In the genomic region with DNA sequence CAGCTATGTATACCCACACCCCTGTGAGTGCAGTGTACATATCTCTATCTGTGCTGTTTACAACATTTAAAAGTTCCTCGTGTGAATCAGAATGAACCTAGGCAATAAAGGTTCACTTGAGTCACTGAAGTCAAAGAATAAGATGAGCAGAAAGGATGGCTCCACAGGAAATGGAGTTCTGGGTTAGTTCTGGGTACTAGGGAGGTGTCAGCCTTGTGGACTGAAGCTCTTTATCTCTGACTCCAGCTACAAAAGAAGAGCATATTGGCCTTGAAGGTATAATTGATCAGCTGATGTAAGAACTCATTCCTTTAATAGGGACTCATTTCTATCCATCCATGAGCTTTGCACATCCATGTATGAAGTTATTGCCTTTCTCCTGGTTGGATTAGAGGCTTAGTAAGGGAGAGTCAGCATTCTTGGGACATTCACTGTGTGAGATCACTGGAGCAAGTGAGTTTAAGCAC, we compare ENCODE assay signal across 1 cellular context.
TF ChIP-seq lines count a peak whose summit lies in the region.

No MANE protein-coding gene starts in this region.

TF ChIP-seq in K562, 482 proteins besides CTCF, POLR2A, EP300 and RAD21:
- TF ChIP-seq, protein P1, sequence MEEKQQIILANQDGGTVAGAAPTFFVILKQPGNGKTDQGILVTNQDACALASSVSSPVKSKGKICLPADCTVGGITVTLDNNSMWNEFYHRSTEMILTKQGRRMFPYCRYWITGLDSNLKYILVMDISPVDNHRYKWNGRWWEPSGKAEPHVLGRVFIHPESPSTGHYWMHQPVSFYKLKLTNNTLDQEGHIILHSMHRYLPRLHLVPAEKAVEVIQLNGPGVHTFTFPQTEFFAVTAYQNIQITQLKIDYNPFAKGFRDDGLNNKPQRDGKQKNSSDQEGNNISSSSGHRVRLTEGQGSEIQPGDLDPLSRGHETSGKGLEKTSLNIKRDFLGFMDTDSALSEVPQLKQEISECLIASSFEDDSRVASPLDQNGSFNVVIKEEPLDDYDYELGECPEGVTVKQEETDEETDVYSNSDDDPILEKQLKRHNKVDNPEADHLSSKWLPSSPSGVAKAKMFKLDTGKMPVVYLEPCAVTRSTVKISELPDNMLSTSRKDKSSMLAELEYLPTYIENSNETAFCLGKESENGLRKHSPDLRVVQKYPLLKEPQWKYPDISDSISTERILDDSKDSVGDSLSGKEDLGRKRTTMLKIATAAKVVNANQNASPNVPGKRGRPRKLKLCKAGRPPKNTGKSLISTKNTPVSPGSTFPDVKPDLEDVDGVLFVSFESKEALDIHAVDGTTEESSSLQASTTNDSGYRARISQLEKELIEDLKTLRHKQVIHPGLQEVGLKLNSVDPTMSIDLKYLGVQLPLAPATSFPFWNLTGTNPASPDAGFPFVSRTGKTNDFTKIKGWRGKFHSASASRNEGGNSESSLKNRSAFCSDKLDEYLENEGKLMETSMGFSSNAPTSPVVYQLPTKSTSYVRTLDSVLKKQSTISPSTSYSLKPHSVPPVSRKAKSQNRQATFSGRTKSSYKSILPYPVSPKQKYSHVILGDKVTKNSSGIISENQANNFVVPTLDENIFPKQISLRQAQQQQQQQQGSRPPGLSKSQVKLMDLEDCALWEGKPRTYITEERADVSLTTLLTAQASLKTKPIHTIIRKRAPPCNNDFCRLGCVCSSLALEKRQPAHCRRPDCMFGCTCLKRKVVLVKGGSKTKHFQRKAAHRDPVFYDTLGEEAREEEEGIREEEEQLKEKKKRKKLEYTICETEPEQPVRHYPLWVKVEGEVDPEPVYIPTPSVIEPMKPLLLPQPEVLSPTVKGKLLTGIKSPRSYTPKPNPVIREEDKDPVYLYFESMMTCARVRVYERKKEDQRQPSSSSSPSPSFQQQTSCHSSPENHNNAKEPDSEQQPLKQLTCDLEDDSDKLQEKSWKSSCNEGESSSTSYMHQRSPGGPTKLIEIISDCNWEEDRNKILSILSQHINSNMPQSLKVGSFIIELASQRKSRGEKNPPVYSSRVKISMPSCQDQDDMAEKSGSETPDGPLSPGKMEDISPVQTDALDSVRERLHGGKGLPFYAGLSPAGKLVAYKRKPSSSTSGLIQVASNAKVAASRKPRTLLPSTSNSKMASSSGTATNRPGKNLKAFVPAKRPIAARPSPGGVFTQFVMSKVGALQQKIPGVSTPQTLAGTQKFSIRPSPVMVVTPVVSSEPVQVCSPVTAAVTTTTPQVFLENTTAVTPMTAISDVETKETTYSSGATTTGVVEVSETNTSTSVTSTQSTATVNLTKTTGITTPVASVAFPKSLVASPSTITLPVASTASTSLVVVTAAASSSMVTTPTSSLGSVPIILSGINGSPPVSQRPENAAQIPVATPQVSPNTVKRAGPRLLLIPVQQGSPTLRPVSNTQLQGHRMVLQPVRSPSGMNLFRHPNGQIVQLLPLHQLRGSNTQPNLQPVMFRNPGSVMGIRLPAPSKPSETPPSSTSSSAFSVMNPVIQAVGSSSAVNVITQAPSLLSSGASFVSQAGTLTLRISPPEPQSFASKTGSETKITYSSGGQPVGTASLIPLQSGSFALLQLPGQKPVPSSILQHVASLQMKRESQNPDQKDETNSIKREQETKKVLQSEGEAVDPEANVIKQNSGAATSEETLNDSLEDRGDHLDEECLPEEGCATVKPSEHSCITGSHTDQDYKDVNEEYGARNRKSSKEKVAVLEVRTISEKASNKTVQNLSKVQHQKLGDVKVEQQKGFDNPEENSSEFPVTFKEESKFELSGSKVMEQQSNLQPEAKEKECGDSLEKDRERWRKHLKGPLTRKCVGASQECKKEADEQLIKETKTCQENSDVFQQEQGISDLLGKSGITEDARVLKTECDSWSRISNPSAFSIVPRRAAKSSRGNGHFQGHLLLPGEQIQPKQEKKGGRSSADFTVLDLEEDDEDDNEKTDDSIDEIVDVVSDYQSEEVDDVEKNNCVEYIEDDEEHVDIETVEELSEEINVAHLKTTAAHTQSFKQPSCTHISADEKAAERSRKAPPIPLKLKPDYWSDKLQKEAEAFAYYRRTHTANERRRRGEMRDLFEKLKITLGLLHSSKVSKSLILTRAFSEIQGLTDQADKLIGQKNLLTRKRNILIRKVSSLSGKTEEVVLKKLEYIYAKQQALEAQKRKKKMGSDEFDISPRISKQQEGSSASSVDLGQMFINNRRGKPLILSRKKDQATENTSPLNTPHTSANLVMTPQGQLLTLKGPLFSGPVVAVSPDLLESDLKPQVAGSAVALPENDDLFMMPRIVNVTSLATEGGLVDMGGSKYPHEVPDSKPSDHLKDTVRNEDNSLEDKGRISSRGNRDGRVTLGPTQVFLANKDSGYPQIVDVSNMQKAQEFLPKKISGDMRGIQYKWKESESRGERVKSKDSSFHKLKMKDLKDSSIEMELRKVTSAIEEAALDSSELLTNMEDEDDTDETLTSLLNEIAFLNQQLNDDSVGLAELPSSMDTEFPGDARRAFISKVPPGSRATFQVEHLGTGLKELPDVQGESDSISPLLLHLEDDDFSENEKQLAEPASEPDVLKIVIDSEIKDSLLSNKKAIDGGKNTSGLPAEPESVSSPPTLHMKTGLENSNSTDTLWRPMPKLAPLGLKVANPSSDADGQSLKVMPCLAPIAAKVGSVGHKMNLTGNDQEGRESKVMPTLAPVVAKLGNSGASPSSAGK (IDR thresholded peaks at IDR 0.05), result peak; percentile 47; the same call in 1 of the 2 replicates
- TF ChIP-seq PTBP1 (IDR thresholded peaks at IDR 0.05; ENCODE audit: low read depth, low read length), result no peak
- peak; percentile 40 for TF ChIP-seq ZNF316 (IDR thresholded peaks at IDR 0.05)
- TF ChIP-seq PYGO2 (tag; IDR thresholded peaks at IDR 0.05), result no peak
- peak; percentile 32; the same call in 1 of the 2 replicates for TF ChIP-seq TCF3 (CRISPR knock-in tag; IDR thresholded peaks at IDR 0.05)
- TF ChIP-seq L3MBTL2 (IDR thresholded peaks at IDR 0.05), result peak; percentile 62
- 0 out of 2 replicates have a peak, but pooled peaks have one; percentile 11 for TF ChIP-seq GTF2E2 (tag; IDR thresholded peaks at IDR 0.05)
- TF ChIP-seq, protein P2, sequence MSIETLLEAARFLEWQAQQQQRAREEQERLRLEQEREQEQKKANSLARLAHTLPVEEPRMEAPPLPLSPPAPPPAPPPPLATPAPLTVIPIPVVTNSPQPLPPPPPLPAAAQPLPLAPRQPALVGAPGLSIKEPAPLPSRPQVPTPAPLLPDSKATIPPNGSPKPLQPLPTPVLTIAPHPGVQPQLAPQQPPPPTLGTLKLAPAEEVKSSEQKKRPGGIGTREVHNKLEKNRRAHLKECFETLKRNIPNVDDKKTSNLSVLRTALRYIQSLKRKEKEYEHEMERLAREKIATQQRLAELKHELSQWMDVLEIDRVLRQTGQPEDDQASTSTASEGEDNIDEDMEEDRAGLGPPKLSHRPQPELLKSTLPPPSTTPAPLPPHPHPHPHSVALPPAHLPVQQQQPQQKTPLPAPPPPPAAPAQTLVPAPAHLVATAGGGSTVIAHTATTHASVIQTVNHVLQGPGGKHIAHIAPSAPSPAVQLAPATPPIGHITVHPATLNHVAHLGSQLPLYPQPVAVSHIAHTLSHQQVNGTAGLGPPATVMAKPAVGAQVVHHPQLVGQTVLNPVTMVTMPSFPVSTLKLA (conservative IDR thresholded peaks at IDR 0.05), result peak in 1 of 2 experiments; percentile 36; a peak in 2 of 4 replicates
- 0 out of 4 replicates have a peak, but pooled peaks of 1 of the 2 experiments have one; percentile 10 for TF ChIP-seq FOXA3 (CRISPR knock-in tag; conservative IDR thresholded peaks at IDR 0.05 in 1 of 2, IDR thresholded peaks at IDR 0.05 in 1 of 2)
- no peak for TF ChIP-seq PCBP1 (IDR thresholded peaks at IDR 0.05; ENCODE audit: low read depth, low read length, poor library complexity, severe bottlenecking)
- TF ChIP-seq, protein P3, sequence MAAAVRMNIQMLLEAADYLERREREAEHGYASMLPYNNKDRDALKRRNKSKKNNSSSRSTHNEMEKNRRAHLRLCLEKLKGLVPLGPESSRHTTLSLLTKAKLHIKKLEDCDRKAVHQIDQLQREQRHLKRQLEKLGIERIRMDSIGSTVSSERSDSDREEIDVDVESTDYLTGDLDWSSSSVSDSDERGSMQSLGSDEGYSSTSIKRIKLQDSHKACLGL (CRISPR knock-in tag; IDR thresholded peaks at IDR 0.05; ENCODE audit: borderline replicate concordance, poor library complexity, severe bottlenecking), result no peak
- no peak for TF ChIP-seq KDM2B (CRISPR knock-in tag; IDR thresholded peaks at IDR 0.05)
- TF ChIP-seq, protein P4, sequence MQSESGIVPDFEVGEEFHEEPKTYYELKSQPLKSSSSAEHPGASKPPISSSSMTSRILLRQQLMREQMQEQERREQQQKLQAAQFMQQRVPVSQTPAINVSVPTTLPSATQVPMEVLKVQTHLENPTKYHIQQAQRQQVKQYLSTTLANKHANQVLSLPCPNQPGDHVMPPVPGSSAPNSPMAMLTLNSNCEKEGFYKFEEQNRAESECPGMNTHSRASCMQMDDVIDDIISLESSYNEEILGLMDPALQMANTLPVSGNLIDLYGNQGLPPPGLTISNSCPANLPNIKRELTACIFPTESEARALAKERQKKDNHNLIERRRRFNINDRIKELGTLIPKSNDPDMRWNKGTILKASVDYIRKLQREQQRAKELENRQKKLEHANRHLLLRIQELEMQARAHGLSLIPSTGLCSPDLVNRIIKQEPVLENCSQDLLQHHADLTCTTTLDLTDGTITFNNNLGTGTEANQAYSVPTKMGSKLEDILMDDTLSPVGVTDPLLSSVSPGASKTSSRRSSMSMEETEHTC (IDR thresholded peaks at IDR 0.05), result no peak
- peak; percentile 42; the same call in 1 of the 2 replicates for TF ChIP-seq DPF2 (IDR thresholded peaks at IDR 0.05)
- no peak for TF ChIP-seq TOE1 (IDR thresholded peaks at IDR 0.05; ENCODE audit: borderline replicate concordance)
- TF ChIP-seq TOE1 (CRISPR knock-in tag; IDR thresholded peaks at IDR 0.05; ENCODE audit: borderline replicate concordance, low read depth), result 0 out of 2 replicates have a peak, but pooled peaks have one; percentile 25
- TF ChIP-seq SMARCE1 (IDR thresholded peaks at IDR 0.05), result 0 out of 2 replicates have a peak, but pooled peaks have one; percentile 29
- no peak for TF ChIP-seq GATA2 (CRISPR knock-in tag; IDR thresholded peaks at IDR 0.05)
- TF ChIP-seq NCOA6 (IDR thresholded peaks at IDR 0.05), result no peak
- peak; percentile 53 for TF ChIP-seq CBFA2T3 (IDR thresholded peaks at IDR 0.05)
- peak; percentile 11 for TF ChIP-seq DACH1 (IDR thresholded peaks at IDR 0.05; ENCODE audit: partially characterized antibody)
- peak; percentile 16; the same call in 1 of the 2 replicates for TF ChIP-seq CBFA2T2 (conservative IDR thresholded peaks at IDR 0.05)
